Comparison of ENCODE assay signal across 1 cellular context in genomic region chr5:6583049-6583880, GRCh38.
TF ChIP-seq lines count a peak whose summit lies in the region.

No MANE protein-coding gene starts in this region.

TF ChIP-seq in GM12878, 131 proteins besides CTCF, POLR2A, EP300 and RAD21:
- TF ChIP-seq BMI1 (IDR thresholded peaks at IDR 0.05; ENCODE audit: borderline replicate concordance): no peak
- no peak for TF ChIP-seq POLR2AphosphoS5 (IDR thresholded peaks at IDR 0.05; ENCODE audit: low read length)
- no peak for TF ChIP-seq DPF2 (IDR thresholded peaks at IDR 0.05)
- TF ChIP-seq TBL1XR1 (IDR thresholded peaks at IDR 0.05; ENCODE audit: low read depth, low read length): no peak
- TF ChIP-seq MEF2B (IDR thresholded peaks at IDR 0.05; ENCODE audit: partially characterized antibody, poor library complexity, severe bottlenecking): no peak
- TF ChIP-seq CBX5 (IDR thresholded peaks at IDR 0.05; ENCODE audit: low read depth): no peak
- TF ChIP-seq RAD51 (IDR thresholded peaks at IDR 0.05): no peak
- TF ChIP-seq ATF2 (IDR thresholded peaks at IDR 0.05; ENCODE audit: low read length): no peak
- no peak for TF ChIP-seq E2F8 (IDR thresholded peaks at IDR 0.05; ENCODE audit: low read depth, partially characterized antibody)
- TF ChIP-seq MEF2A (IDR thresholded peaks at IDR 0.05; ENCODE audit: insufficient read depth, low read depth, low read length): no peak
- no peak for TF ChIP-seq ZZZ3 (IDR thresholded peaks at IDR 0.05; ENCODE audit: control insufficient read depth, insufficient read length, low read depth)
- TF ChIP-seq SMAD1 (IDR thresholded peaks at IDR 0.05; ENCODE audit: low read depth, partially characterized antibody): no peak
TF ChIP-seq in GM12878: peak in this region for 0.
